In the genomic region with DNA sequence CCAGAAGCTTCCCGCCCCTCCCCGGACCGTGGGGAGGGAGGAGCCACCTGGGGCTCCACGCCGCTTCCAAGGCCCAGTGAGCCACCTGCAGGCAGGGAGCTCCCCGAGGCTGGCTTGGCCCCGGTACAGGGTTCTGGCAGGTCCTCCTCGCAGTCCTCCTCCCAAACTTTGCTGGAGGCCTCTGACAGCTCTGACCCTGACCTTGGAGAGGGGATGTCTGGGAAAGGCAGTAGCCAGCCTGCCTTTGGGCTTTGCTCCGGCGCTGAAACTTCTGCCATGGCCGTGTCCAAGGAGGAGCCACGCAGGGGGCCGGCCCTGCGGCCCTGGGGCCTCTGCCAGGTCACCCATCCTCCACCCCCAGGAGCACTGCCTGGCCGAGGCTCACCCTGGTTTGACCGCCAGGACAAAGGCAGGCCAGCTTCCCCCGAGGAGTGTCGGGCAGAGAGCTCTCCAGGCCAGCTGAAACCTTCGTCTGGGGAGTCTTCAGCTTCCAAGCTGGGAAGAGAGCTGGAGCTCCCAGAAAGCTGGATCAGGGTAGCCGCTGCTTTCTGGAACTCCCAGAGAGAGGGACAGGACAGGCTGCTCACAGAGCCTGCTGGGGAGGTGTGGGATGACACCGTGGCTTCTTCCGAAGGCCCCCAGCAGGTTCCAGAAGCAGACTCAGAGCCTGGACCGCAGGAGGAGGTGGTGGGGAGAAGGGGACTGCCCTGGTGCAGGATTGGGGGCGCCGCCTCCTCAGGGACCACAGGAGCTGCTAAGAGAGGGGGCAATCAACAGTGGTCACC, we compare ENCODE assay signal across 1 cellular context.
TF ChIP-seq lines count a peak whose summit lies in the region.

No MANE protein-coding gene starts in this region.

TF ChIP-seq in HepG2, 621 proteins besides CTCF, POLR2A, EP300 and RAD21 (continued from another document):
- TF ChIP-seq, protein P1, sequence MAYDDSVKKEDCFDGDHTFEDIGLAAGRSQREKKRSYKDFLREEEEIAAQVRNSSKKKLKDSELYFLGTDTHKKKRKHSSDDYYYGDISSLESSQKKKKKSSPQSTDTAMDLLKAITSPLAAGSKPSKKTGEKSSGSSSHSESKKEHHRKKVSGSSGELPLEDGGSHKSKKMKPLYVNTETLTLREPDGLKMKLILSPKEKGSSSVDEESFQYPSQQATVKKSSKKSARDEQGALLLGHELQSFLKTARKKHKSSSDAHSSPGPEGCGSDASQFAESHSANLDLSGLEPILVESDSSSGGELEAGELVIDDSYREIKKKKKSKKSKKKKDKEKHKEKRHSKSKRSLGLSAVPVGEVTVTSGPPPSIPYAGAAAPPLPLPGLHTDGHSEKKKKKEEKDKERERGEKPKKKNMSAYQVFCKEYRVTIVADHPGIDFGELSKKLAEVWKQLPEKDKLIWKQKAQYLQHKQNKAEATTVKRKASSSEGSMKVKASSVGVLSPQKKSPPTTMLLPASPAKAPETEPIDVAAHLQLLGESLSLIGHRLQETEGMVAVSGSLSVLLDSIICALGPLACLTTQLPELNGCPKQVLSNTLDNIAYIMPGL (CRISPR knock-in tag; IDR thresholded peaks at IDR 0.05; ENCODE audit: borderline replicate concordance in 1 of 2, low read depth in 1 of 2) = 0 out of 4 replicates have a peak, but pooled peaks of 1 of the 2 experiments have one; percentile 13
- TF ChIP-seq DDIT3 (CRISPR knock-in tag; IDR thresholded peaks at IDR 0.05) = no peak
- no peak for TF ChIP-seq FOXO1 (CRISPR knock-in tag; IDR thresholded peaks at IDR 0.05)
- TF ChIP-seq STAG1 (CRISPR knock-in tag; IDR thresholded peaks at IDR 0.05) = peak; percentile 35
- TF ChIP-seq KAT7 (CRISPR knock-in tag; IDR thresholded peaks at IDR 0.05; ENCODE audit: borderline replicate concordance) = no peak
- TF ChIP-seq MAF1 (CRISPR knock-in tag; IDR thresholded peaks at IDR 0.05; ENCODE audit: borderline replicate concordance) = no peak
- no peak for TF ChIP-seq GABPA (IDR thresholded peaks at IDR 0.05; ENCODE audit: low read depth, low read length)
- no peak for TF ChIP-seq GABPA (CRISPR knock-in tag; IDR thresholded peaks at IDR 0.05; ENCODE audit: low read depth)
- TF ChIP-seq ASH2L (IDR thresholded peaks at IDR 0.05; ENCODE audit: insufficient read length, low read depth, low read length) = no peak
- no peak for TF ChIP-seq ARHGAP35 (CRISPR knock-in tag; IDR thresholded peaks at IDR 0.05; ENCODE audit: borderline replicate concordance)
- no peak for TF ChIP-seq SNAI1 (CRISPR knock-in tag; IDR thresholded peaks at IDR 0.05; ENCODE audit: borderline replicate concordance)
- TF ChIP-seq, protein P2, sequence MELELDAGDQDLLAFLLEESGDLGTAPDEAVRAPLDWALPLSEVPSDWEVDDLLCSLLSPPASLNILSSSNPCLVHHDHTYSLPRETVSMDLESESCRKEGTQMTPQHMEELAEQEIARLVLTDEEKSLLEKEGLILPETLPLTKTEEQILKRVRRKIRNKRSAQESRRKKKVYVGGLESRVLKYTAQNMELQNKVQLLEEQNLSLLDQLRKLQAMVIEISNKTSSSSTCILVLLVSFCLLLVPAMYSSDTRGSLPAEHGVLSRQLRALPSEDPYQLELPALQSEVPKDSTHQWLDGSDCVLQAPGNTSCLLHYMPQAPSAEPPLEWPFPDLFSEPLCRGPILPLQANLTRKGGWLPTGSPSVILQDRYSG (CRISPR knock-in tag; IDR thresholded peaks at IDR 0.05) = no peak
- peak; percentile 42; the same call in 1 of the 2 replicates for TF ChIP-seq ZNF501 (CRISPR knock-in tag; IDR thresholded peaks at IDR 0.05)
- TF ChIP-seq MBD4 (IDR thresholded peaks at IDR 0.05; ENCODE audit: borderline replicate concordance, low read length) = no peak
- peak; percentile 75; the same call in 1 of the 2 replicates for TF ChIP-seq MTF2 (CRISPR knock-in tag; IDR thresholded peaks at IDR 0.05; ENCODE audit: borderline replicate concordance)
- no peak for TF ChIP-seq ARNTL (CRISPR knock-in tag; IDR thresholded peaks at IDR 0.05)
- TF ChIP-seq ZNF773 (CRISPR knock-in tag; IDR thresholded peaks at IDR 0.05; ENCODE audit: borderline replicate concordance) = no peak
- peak; percentile 26; the same call in 1 of the 2 replicates for TF ChIP-seq ZNF788 (CRISPR knock-in tag; IDR thresholded peaks at IDR 0.05; ENCODE audit: borderline replicate concordance)
- TF ChIP-seq ZNF567 (CRISPR knock-in tag; IDR thresholded peaks at IDR 0.05; ENCODE audit: borderline replicate concordance) = no peak
- TF ChIP-seq THRA (CRISPR knock-in tag; IDR thresholded peaks at IDR 0.05; ENCODE audit: borderline replicate concordance) = no peak
TF ChIP-seq in HepG2: peak in this region for 26.
